In genomic region chr2:217886720-217887309, GRCh38 we compare ENCODE assay signal across 8 cellular contexts.
DNase-seq lines count a peak whose midpoint lies in the region; ATAC-seq lines count a peak whose summit lies in the region.

No MANE protein-coding gene starts in this region.

- CTCF ChIA-PET in activated CD8-positive, alpha-beta memory T cell treated with anti-CD3 and anti-CD28 coated beads, Interleukin-2, amount 10 ng/mL, durations not matched to agents 7 days and 5 days (lab: Charles Lee), result interaction anchor here (0.9 to 8.6 kb wide), 27 partner anchors 10 to 182 kb away, joined by 3 to 85 read pairs (median 4); partner anchors contain the start of gene RUFY4

- DNase-seq in G401 (ENCODE audit: low spot score) (peak; percentile 69), NCI-H774 (lab: John Stamatoyannopoulos, UW) (peak; percentile 52), epidermal melanocyte (ENCODE audit: insufficient read length, low spot score) (peak; percentile 88), mucosa of gallbladder (ENCODE audit: low spot score) (peak; percentile 73), GF-D8 (lab: John Stamatoyannopoulos, UW) (no peak)
- DNase-seq in activated CD8-positive, alpha-beta memory T cell treated with anti-CD3 and anti-CD28 coated beads, Interleukin-2, amount 10 ng/mL, durations not matched to agents 7 days and 5 days, result peak; percentile 76
- DNase-seq in stimulated activated CD8-positive, alpha-beta memory T cell treated with anti-CD3 and anti-CD28 coated beads, Interleukin-7, amount 100 ng/mL, for 1 hour (ENCODE audit: low read depth in 2 of 2), result peak; percentile 12 to 27

- in situ Hi-C loops in G401 (cut with HindIII; ENCODE audit: low sequenced_read_pairs), result no loop called here

- H3K36me3 Mint-ChIP-seq in activated CD8-positive, alpha-beta memory T cell treated with anti-CD3 and anti-CD28 coated beads, Interleukin-2, amount 10 ng/mL, durations not matched to agents 7 days and 5 days, result no peaks in the 10 kb centered on the region

- no peaks in the 10 kb centered on the region for H3K27me3 Mint-ChIP-seq in activated CD8-positive, alpha-beta memory T cell treated with anti-CD3 and anti-CD28 coated beads, Interleukin-2, amount 10 ng/mL, durations not matched to agents 7 days and 5 days

- no peak overlapping the region for H3K27ac Mint-ChIP-seq in activated CD8-positive, alpha-beta memory T cell treated with anti-CD3 and anti-CD28 coated beads, Interleukin-2, amount 10 ng/mL, durations not matched to agents 7 days and 5 days

- no peak overlapping the region for H3K4me3 Mint-ChIP-seq in activated CD8-positive, alpha-beta memory T cell treated with anti-CD3 and anti-CD28 coated beads, Interleukin-2, amount 10 ng/mL, durations not matched to agents 7 days and 5 days

- peaks cover 2% of the 10 kb centered on the region for H3K4me1 Mint-ChIP-seq in activated CD8-positive, alpha-beta memory T cell treated with anti-CD3 and anti-CD28 coated beads, Interleukin-2, amount 10 ng/mL, durations not matched to agents 7 days and 5 days

- peak; percentile 78 for ATAC-seq in HG03175 (IDR thresholded peaks at IDR 0.05; ENCODE audit: unreplicated experiment)
- peak; percentile 79 for ATAC-seq in activated CD8-positive, alpha-beta memory T cell treated with anti-CD3 and anti-CD28 coated beads, Interleukin-2, amount 10 ng/mL, durations not matched to agents 7 days and 5 days

- no peaks in the 10 kb centered on the region for H3K9me3 Mint-ChIP-seq in activated CD8-positive, alpha-beta memory T cell treated with anti-CD3 and anti-CD28 coated beads, Interleukin-2, amount 10 ng/mL, durations not matched to agents 7 days and 5 days (ENCODE audit: low read depth)
